ENCODE assay signal across 1 cellular context in the genomic region with DNA sequence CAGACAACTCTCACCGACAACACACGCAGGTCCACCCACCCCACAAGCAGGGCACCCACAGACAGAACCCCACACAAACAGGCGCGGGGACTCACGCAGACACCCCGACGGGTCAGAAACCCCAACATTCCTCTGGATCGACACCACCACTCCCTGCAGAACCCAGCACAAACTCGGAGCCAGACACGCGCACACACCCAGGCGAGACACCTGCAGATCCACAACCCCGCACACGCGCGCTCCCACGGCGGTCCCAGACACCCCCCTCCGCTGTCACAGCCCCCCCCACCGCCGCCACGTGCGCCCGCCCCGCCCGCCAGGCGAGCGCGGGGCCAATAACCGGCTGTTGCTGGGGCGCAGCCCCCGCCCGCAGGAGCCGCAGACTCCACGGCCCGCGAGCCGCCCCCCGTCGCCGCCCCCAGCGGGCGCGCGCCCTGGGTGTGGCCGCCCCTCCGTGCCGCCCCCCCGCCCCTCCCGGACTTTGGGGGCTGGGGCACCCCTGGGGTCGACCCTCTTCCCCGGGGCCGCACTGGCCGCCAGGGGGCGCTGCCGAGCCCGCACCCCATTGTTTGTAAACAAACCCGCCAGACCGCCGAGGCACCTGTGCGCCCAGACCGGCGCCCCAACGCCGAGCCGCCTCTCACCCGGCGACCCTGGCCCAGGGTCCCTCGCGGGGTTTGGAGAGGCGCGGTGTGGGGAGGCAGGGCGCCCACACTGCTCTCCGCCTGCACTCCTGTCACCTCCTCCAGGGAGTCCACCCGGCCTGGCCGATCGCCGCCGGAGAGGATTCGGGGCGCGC.
TF ChIP-seq lines count a peak whose summit lies in the region.

No MANE protein-coding gene starts in this region.

TF ChIP-seq in WTC11, 78 proteins besides CTCF, POLR2A, EP300 and RAD21 (continued from another document and continues in another):
- TF ChIP-seq, protein P1, sequence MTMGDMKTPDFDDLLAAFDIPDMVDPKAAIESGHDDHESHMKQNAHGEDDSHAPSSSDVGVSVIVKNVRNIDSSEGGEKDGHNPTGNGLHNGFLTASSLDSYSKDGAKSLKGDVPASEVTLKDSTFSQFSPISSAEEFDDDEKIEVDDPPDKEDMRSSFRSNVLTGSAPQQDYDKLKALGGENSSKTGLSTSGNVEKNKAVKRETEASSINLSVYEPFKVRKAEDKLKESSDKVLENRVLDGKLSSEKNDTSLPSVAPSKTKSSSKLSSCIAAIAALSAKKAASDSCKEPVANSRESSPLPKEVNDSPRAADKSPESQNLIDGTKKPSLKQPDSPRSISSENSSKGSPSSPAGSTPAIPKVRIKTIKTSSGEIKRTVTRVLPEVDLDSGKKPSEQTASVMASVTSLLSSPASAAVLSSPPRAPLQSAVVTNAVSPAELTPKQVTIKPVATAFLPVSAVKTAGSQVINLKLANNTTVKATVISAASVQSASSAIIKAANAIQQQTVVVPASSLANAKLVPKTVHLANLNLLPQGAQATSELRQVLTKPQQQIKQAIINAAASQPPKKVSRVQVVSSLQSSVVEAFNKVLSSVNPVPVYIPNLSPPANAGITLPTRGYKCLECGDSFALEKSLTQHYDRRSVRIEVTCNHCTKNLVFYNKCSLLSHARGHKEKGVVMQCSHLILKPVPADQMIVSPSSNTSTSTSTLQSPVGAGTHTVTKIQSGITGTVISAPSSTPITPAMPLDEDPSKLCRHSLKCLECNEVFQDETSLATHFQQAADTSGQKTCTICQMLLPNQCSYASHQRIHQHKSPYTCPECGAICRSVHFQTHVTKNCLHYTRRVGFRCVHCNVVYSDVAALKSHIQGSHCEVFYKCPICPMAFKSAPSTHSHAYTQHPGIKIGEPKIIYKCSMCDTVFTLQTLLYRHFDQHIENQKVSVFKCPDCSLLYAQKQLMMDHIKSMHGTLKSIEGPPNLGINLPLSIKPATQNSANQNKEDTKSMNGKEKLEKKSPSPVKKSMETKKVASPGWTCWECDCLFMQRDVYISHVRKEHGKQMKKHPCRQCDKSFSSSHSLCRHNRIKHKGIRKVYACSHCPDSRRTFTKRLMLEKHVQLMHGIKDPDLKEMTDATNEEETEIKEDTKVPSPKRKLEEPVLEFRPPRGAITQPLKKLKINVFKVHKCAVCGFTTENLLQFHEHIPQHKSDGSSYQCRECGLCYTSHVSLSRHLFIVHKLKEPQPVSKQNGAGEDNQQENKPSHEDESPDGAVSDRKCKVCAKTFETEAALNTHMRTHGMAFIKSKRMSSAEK (CRISPR knock-in tag; IDR thresholded peaks at IDR 0.05; ENCODE audit: borderline replicate concordance) = no peak
- TF ChIP-seq CBFB (CRISPR knock-in tag; IDR thresholded peaks at IDR 0.05; ENCODE audit: low read depth) (no peak), ZNF263 (CRISPR knock-in tag; IDR thresholded peaks at IDR 0.05; ENCODE audit: low read depth) (no peak), GTF2I (CRISPR knock-in tag; conservative IDR thresholded peaks at IDR 0.05) (no peak), JAZF1 (CRISPR knock-in tag; IDR thresholded peaks at IDR 0.05) (no peak), CREB1 (CRISPR knock-in tag; IDR thresholded peaks at IDR 0.05) (no peak), SP1 (CRISPR knock-in tag; conservative IDR thresholded peaks at IDR 0.05) (peak; percentile 22; the same call in 1 of the 2 replicates), FOXJ3 (CRISPR knock-in tag; IDR thresholded peaks at IDR 0.05; ENCODE audit: borderline replicate concordance) (no peak), ZNF423 (CRISPR knock-in tag; IDR thresholded peaks at IDR 0.05) (0 out of 2 replicates have a peak, but pooled peaks have one; percentile 1), MXD4 (CRISPR knock-in tag; IDR thresholded peaks at IDR 0.05; ENCODE audit: borderline replicate concordance) (no peak), NFYB (CRISPR knock-in tag; conservative IDR thresholded peaks at IDR 0.05; ENCODE audit: low read depth) (no peak), EMX1 (CRISPR knock-in tag; IDR thresholded peaks at IDR 0.05) (no peak), TP53 (CRISPR knock-in tag; IDR thresholded peaks at IDR 0.05) (no peak), PRRX2 (CRISPR knock-in tag; IDR thresholded peaks at IDR 0.05) (no peak), NR2C2 (CRISPR knock-in tag; IDR thresholded peaks at IDR 0.05) (no peak), SOX15 (CRISPR knock-in tag; IDR thresholded peaks at IDR 0.05) (no peak), SMAD3 (CRISPR knock-in tag; IDR thresholded peaks at IDR 0.05; ENCODE audit: borderline replicate concordance) (no peak), ATF1 (CRISPR knock-in tag; IDR thresholded peaks at IDR 0.05) (no peak), ZNF219 (CRISPR knock-in tag; IDR thresholded peaks at IDR 0.05; ENCODE audit: borderline replicate concordance) (peak; percentile 45; the same call in 1 of the 2 replicates), SMAD4 (CRISPR knock-in tag; IDR thresholded peaks at IDR 0.05) (no peak), GRHL2 (CRISPR knock-in tag; IDR thresholded peaks at IDR 0.05; ENCODE audit: insufficient replicate concordance, severe bottlenecking) (no peak), GABPB1 (CRISPR knock-in tag; IDR thresholded peaks at IDR 0.05) (no peak)
- TF ChIP-seq, protein P2, sequence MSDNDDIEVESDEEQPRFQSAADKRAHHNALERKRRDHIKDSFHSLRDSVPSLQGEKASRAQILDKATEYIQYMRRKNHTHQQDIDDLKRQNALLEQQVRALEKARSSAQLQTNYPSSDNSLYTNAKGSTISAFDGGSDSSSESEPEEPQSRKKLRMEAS (CRISPR knock-in tag; IDR thresholded peaks at IDR 0.05) = no peak
- TF ChIP-seq, protein P3, sequence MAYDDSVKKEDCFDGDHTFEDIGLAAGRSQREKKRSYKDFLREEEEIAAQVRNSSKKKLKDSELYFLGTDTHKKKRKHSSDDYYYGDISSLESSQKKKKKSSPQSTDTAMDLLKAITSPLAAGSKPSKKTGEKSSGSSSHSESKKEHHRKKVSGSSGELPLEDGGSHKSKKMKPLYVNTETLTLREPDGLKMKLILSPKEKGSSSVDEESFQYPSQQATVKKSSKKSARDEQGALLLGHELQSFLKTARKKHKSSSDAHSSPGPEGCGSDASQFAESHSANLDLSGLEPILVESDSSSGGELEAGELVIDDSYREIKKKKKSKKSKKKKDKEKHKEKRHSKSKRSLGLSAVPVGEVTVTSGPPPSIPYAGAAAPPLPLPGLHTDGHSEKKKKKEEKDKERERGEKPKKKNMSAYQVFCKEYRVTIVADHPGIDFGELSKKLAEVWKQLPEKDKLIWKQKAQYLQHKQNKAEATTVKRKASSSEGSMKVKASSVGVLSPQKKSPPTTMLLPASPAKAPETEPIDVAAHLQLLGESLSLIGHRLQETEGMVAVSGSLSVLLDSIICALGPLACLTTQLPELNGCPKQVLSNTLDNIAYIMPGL (CRISPR knock-in tag; IDR thresholded peaks at IDR 0.05) = 0 out of 2 replicates have a peak, but pooled peaks have one; percentile 63
- TF ChIP-seq, protein P4, sequence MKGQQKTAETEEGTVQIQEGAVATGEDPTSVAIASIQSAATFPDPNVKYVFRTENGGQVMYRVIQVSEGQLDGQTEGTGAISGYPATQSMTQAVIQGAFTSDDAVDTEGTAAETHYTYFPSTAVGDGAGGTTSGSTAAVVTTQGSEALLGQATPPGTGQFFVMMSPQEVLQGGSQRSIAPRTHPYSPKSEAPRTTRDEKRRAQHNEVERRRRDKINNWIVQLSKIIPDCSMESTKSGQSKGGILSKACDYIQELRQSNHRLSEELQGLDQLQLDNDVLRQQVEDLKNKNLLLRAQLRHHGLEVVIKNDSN (CRISPR knock-in tag; IDR thresholded peaks at IDR 0.05) = no peak
- TF ChIP-seq, protein P5, sequence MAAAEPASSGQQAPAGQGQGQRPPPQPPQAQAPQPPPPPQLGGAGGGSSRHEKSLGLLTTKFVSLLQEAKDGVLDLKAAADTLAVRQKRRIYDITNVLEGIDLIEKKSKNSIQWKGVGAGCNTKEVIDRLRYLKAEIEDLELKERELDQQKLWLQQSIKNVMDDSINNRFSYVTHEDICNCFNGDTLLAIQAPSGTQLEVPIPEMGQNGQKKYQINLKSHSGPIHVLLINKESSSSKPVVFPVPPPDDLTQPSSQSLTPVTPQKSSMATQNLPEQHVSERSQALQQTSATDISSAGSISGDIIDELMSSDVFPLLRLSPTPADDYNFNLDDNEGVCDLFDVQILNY (CRISPR knock-in tag; IDR thresholded peaks at IDR 0.05) = no peak
- TF ChIP-seq, protein P6, sequence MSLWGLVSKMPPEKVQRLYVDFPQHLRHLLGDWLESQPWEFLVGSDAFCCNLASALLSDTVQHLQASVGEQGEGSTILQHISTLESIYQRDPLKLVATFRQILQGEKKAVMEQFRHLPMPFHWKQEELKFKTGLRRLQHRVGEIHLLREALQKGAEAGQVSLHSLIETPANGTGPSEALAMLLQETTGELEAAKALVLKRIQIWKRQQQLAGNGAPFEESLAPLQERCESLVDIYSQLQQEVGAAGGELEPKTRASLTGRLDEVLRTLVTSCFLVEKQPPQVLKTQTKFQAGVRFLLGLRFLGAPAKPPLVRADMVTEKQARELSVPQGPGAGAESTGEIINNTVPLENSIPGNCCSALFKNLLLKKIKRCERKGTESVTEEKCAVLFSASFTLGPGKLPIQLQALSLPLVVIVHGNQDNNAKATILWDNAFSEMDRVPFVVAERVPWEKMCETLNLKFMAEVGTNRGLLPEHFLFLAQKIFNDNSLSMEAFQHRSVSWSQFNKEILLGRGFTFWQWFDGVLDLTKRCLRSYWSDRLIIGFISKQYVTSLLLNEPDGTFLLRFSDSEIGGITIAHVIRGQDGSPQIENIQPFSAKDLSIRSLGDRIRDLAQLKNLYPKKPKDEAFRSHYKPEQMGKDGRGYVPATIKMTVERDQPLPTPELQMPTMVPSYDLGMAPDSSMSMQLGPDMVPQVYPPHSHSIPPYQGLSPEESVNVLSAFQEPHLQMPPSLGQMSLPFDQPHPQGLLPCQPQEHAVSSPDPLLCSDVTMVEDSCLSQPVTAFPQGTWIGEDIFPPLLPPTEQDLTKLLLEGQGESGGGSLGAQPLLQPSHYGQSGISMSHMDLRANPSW (CRISPR knock-in tag; conservative IDR thresholded peaks at IDR 0.05; ENCODE audit: low read depth) = no peak
- TF ChIP-seq, protein P7, sequence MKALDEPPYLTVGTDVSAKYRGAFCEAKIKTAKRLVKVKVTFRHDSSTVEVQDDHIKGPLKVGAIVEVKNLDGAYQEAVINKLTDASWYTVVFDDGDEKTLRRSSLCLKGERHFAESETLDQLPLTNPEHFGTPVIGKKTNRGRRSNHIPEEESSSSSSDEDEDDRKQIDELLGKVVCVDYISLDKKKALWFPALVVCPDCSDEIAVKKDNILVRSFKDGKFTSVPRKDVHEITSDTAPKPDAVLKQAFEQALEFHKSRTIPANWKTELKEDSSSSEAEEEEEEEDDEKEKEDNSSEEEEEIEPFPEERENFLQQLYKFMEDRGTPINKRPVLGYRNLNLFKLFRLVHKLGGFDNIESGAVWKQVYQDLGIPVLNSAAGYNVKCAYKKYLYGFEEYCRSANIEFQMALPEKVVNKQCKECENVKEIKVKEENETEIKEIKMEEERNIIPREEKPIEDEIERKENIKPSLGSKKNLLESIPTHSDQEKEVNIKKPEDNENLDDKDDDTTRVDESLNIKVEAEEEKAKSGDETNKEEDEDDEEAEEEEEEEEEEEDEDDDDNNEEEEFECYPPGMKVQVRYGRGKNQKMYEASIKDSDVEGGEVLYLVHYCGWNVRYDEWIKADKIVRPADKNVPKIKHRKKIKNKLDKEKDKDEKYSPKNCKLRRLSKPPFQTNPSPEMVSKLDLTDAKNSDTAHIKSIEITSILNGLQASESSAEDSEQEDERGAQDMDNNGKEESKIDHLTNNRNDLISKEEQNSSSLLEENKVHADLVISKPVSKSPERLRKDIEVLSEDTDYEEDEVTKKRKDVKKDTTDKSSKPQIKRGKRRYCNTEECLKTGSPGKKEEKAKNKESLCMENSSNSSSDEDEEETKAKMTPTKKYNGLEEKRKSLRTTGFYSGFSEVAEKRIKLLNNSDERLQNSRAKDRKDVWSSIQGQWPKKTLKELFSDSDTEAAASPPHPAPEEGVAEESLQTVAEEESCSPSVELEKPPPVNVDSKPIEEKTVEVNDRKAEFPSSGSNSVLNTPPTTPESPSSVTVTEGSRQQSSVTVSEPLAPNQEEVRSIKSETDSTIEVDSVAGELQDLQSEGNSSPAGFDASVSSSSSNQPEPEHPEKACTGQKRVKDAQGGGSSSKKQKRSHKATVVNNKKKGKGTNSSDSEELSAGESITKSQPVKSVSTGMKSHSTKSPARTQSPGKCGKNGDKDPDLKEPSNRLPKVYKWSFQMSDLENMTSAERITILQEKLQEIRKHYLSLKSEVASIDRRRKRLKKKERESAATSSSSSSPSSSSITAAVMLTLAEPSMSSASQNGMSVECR (CRISPR knock-in tag; IDR thresholded peaks at IDR 0.05; ENCODE audit: borderline replicate concordance) = peak; percentile 92; the same call in 1 of the 2 replicates
- TF ChIP-seq, protein P8, sequence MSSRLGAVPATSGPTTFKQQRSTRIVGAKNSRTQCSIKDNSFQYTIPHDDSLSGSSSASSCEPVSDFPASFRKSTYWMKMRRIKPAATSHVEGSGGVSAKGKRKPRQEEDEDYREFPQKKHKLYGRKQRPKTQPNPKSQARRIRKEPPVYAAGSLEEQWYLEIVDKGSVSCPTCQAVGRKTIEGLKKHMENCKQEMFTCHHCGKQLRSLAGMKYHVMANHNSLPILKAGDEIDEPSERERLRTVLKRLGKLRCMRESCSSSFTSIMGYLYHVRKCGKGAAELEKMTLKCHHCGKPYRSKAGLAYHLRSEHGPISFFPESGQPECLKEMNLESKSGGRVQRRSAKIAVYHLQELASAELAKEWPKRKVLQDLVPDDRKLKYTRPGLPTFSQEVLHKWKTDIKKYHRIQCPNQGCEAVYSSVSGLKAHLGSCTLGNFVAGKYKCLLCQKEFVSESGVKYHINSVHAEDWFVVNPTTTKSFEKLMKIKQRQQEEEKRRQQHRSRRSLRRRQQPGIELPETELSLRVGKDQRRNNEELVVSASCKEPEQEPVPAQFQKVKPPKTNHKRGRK (CRISPR knock-in tag; IDR thresholded peaks at IDR 0.05; ENCODE audit: borderline replicate concordance) = no peak
- TF ChIP-seq, protein P9, sequence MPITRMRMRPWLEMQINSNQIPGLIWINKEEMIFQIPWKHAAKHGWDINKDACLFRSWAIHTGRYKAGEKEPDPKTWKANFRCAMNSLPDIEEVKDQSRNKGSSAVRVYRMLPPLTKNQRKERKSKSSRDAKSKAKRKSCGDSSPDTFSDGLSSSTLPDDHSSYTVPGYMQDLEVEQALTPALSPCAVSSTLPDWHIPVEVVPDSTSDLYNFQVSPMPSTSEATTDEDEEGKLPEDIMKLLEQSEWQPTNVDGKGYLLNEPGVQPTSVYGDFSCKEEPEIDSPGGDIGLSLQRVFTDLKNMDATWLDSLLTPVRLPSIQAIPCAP (CRISPR knock-in tag; IDR thresholded peaks at IDR 0.05) = no peak
- TF ChIP-seq, protein P10, sequence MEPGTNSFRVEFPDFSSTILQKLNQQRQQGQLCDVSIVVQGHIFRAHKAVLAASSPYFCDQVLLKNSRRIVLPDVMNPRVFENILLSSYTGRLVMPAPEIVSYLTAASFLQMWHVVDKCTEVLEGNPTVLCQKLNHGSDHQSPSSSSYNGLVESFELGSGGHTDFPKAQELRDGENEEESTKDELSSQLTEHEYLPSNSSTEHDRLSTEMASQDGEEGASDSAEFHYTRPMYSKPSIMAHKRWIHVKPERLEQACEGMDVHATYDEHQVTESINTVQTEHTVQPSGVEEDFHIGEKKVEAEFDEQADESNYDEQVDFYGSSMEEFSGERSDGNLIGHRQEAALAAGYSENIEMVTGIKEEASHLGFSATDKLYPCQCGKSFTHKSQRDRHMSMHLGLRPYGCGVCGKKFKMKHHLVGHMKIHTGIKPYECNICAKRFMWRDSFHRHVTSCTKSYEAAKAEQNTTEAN (CRISPR knock-in tag; IDR thresholded peaks at IDR 0.05) = no peak
- TF ChIP-seq, protein P11, sequence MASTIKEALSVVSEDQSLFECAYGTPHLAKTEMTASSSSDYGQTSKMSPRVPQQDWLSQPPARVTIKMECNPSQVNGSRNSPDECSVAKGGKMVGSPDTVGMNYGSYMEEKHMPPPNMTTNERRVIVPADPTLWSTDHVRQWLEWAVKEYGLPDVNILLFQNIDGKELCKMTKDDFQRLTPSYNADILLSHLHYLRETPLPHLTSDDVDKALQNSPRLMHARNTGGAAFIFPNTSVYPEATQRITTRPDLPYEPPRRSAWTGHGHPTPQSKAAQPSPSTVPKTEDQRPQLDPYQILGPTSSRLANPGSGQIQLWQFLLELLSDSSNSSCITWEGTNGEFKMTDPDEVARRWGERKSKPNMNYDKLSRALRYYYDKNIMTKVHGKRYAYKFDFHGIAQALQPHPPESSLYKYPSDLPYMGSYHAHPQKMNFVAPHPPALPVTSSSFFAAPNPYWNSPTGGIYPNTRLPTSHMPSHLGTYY (CRISPR knock-in tag; IDR thresholded peaks at IDR 0.05) = no peak
